In genomic region chr9:112705773-112706427, GRCh38 we compare ENCODE assay signal across 9 cellular contexts. TPM values are rescaled to one million over a fixed set of nuclear protein-coding genes. Genes with fewer than 3 reads are reported as not detected.
A peak's percentile ranks its signal among the peaks of the same experiment; 100 is the strongest.
DNase-seq lines count a peak whose midpoint lies in the region; ATAC-seq and TF ChIP-seq lines count a peak whose summit lies in the region.
"Had no signal": no experiment of that assay in that cellular context is flagged by ENCODE, and none has a peak within 500 bp of the region (broad histone marks: within the 10 kb centered on the region; RNA-seq: fewer than 3 reads in every experiment).

No MANE protein-coding gene starts in this region.

- H3K36me3 ChIP-seq in heart right ventricle: peaks cover 0 to 33% (median 0%) of the 10 kb centered on the region in 9 donors

- peak overlapping the region; percentile 47 for H3K4me3 Mint-ChIP-seq in T-helper 17 cell

- peaks cover 0 to 7% (median 1%) of the 10 kb centered on the region in 9 donors for H3K4me1 ChIP-seq in heart right ventricle

- ATAC-seq in T-helper 17 cell: no peak
- peak in 7 of 8 donors; percentile 55 to 70 (median 61) for ATAC-seq in heart right ventricle
- ATAC-seq in sciatic nerve: peak; percentile 74

- H3K27ac ChIP-seq in heart right ventricle: no peak overlapping the region
- H3K27ac ChIP-seq: BLaER1 treated with 17β-estradiol and CSF1 and Interleukin-3, amounts not matched to agents 10 nM and 100 nM had no signal

- peaks cover 22% of the 10 kb centered on the region for H3K4me1 Mint-ChIP-seq in T-helper 17 cell

- H3K9me3 ChIP-seq in T-helper 17 cell (ENCODE audit: control insufficient read depth, low read length, poor library complexity, severe bottlenecking) (no peaks in the 10 kb centered on the region), heart right ventricle (no peaks in the 10 kb centered on the region)
- H3K9me3 ChIP-seq: BLaER1 treated with 17β-estradiol and CSF1 and Interleukin-3, amounts not matched to agents 10 nM and 100 nM had no signal

- H3K27me3 Mint-ChIP-seq in T-helper 17 cell: no peaks in the 10 kb centered on the region

- intact Hi-C loops in heart right ventricle (cut with DNase I) (loop anchor here in 7 of 10 donors (5.0 to 10.0 kb wide), 6 partner anchors 219 to 614 kb away; partner anchors contain the start of gene KIAA1958 (in 2 of the 7)), sciatic nerve (cut with DNase I) (no loop called here)

- H3K27ac Mint-ChIP-seq in T-helper 17 cell: peak overlapping the region; percentile 51

- H3K4me3 ChIP-seq in heart right ventricle: no peak overlapping the region
- H3K4me3 ChIP-seq: BLaER1 treated with 17β-estradiol and CSF1 and Interleukin-3, amounts not matched to agents 10 nM and 100 nM had no signal

- no peaks in the 10 kb centered on the region for H3K27me3 ChIP-seq in heart right ventricle
- H3K27me3 ChIP-seq: BLaER1 treated with 17β-estradiol and CSF1 and Interleukin-3, amounts not matched to agents 10 nM and 100 nM had no signal

- TF ChIP-seq CTCF in heart right ventricle (IDR thresholded peaks at IDR 0.05): peak in 7 of 9 donors; percentile 21 to 52 (median 45)

- peaks cover 17% of the 10 kb centered on the region for H3K36me3 Mint-ChIP-seq in T-helper 17 cell (ENCODE audit: low read depth)

- WGBS in heart right ventricle, 2 donors: 42 to 49% methylated on average over 6 of the region's 6 CpGs

- DNase-seq in NCI-H1092 treated with DMSO at 0.1 percent for 48 hours (lab: John Stamatoyannopoulos, UW) (peak; percentile 49), NCI-H1092 (lab: John Stamatoyannopoulos, UW) (no peak), T-helper 17 cell (no peak), heart right ventricle (peak in 1 of 2 donors; percentile 19), sciatic nerve (ENCODE audit: low spot score) (no peak), epidermal melanocyte (ENCODE audit: insufficient read length, low spot score) (no peak), KG1 (lab: John Stamatoyannopoulos, UW) (no peak), NOMO-1 treated with dmso at 0.1 percent for 144 hours (lab: John Stamatoyannopoulos, UW; ENCODE audit: unreplicated experiment) (no peak)

RNA-seq across cellular contexts. Expression of gene INIP, which starts 12.0 kb away (rescaled TPM):
- 10 to 100 TPM; 13.6 to 15.5 TPM for total RNA-seq in T-helper 17 cell
- total RNA-seq in heart right ventricle: 10 to 100 TPM; 10.7 to 18.9 (median 13.0) TPM
- polyA plus RNA-seq in heart right ventricle: 1 to 10 TPM; 4.5 to 8.1 TPM
- 23.5 TPM for total RNA-seq in sciatic nerve

RNA-seq across cellular contexts. Expression of gene SNX30, which starts 44.7 kb away (rescaled TPM):
- total RNA-seq in T-helper 17 cell (1 to 10 TPM; 7.7 to 9.3 TPM), heart right ventricle (1 to 10 TPM; 3.1 to 7.2 (median 4.0) TPM), sciatic nerve (10.7 TPM)
- polyA plus RNA-seq in heart right ventricle: 1 to 10 TPM in 1 of 2 donors, under 1 TPM in 1; 0.88 to 1.2 TPM
